1 cellular context compared by ENCODE assay signal in genomic region chr6:168030881-168031280, GRCh38.
TF ChIP-seq lines count a peak whose summit lies in the region.

No MANE protein-coding gene starts in this region.

TF ChIP-seq in IMR-90, 13 proteins besides CTCF, POLR2A, EP300 and RAD21 (continued from another document):
- no peak for TF ChIP-seq ELK1 (IDR thresholded peaks at IDR 0.05; ENCODE audit: borderline replicate concordance, low read depth, low read length)
- TF ChIP-seq SMC3 (IDR thresholded peaks at IDR 0.05; ENCODE audit: low read depth, low read length) = no peak
- TF ChIP-seq BHLHE40 (IDR thresholded peaks at IDR 0.05; ENCODE audit: low read depth, low read length) = no peak
- TF ChIP-seq RCOR1 (IDR thresholded peaks at IDR 0.05; ENCODE audit: insufficient replicate concordance, low read length) = no peak
- no peak for TF ChIP-seq FOS (IDR thresholded peaks at IDR 0.05; ENCODE audit: low read depth, low read length)
TF ChIP-seq in IMR-90: peak in this region for 0.
